In genomic region chr7:155214328-155214986, GRCh38 we compare ENCODE assay signal across 10 cellular contexts.
DNase-seq lines count a peak whose midpoint lies in the region; ATAC-seq and TF ChIP-seq lines count a peak whose summit lies in the region.
"Had no signal": no experiment of that assay in that cellular context is flagged by ENCODE, and none has a peak within 500 bp of the region (broad histone marks: within the 10 kb centered on the region; RNA-seq: fewer than 3 reads in every experiment).

No MANE protein-coding gene starts in this region.

- DNase-seq in AG20443 (ENCODE audit: low spot score): peak; percentile 74
- DNase-seq in NCI-H1105 treated with DMSO at 0.1 percent for 48 hours (lab: John Stamatoyannopoulos, UW): peak; percentile 61
- no peak for DNase-seq in esophagus muscularis mucosa (ENCODE audit: extremely low spot score)
- no peak for DNase-seq in progenitor cell of endocrine pancreas (ENCODE audit: low spot score, unreplicated experiment)
- DNase-seq in effector memory CD4-positive, alpha-beta T cell: no peak
- no peak for DNase-seq in germinal center (ENCODE audit: low spot score)
- no peak for DNase-seq in GM10248 (ENCODE audit: extremely low spot score)
- DNase-seq: activated CD8-positive, alpha-beta memory T cell treated with anti-CD3 and anti-CD28 coated beads for 24 hours; GDM1 had no signal

- CTCF ChIA-PET in GM10248 (lab: Yijun Ruan, JAX): interaction anchor here (1.2 kb wide), 1 partner anchor 166 kb away, joined by 3 read pairs; no protein-coding TSS in a partner anchor

- intact Hi-C loops in esophagus muscularis mucosa (cut with DNase I): no loop called here

- H3K27ac Mint-ChIP-seq in progenitor cell of endocrine pancreas: peak overlapping the region; percentile 86

- TF ChIP-seq CTCF in esophagus muscularis mucosa (IDR thresholded peaks at IDR 0.05) (no peak), progenitor cell of endocrine pancreas (IDR thresholded peaks at IDR 0.05; ENCODE audit: unreplicated experiment) (no peak), GM10248 (IDR thresholded peaks at IDR 0.05; ENCODE audit: control extremely low read depth, extremely low read depth, low read depth, missing control alignments) (no peak)

- 41% methylated on average over 30 of the region's 32 CpGs for WGBS in esophagus muscularis mucosa

- H3K4me3 ChIP-seq in esophagus muscularis mucosa: peak overlapping the region; percentile 20 to 48 (median 32)
- H3K4me3 ChIP-seq in effector memory CD4-positive, alpha-beta T cell (ENCODE audit: insufficient read depth, low read depth, low read length, poor library complexity, severe bottlenecking): no peak overlapping the region

- H3K36me3 ChIP-seq in esophagus muscularis mucosa: no peaks in the 10 kb centered on the region
- no peaks in the 10 kb centered on the region for H3K36me3 ChIP-seq in effector memory CD4-positive, alpha-beta T cell (ENCODE audit: control insufficient read depth, insufficient read depth, low read length)

- H3K4me3 Mint-ChIP-seq in progenitor cell of endocrine pancreas (ENCODE audit: low read depth): peak overlapping the region; percentile 37

- peaks cover 18% of the 10 kb centered on the region for H3K4me1 Mint-ChIP-seq in progenitor cell of endocrine pancreas (ENCODE audit: low read depth)

- no peaks in the 10 kb centered on the region for H3K36me3 Mint-ChIP-seq in progenitor cell of endocrine pancreas (ENCODE audit: insufficient read depth)

- H3K4me1 ChIP-seq in esophagus muscularis mucosa: peaks cover 3 to 17% (median 15%) of the 10 kb centered on the region in 4 donors
- no peaks in the 10 kb centered on the region for H3K4me1 ChIP-seq in effector memory CD4-positive, alpha-beta T cell (ENCODE audit: control insufficient read depth, insufficient read depth, low read length, poor library complexity, severe bottlenecking)

- peaks cover 80% of the 10 kb centered on the region for H3K27me3 Mint-ChIP-seq in progenitor cell of endocrine pancreas

- peaks cover 0 to 89% (median 0%) of the 10 kb centered on the region in 4 donors for H3K27me3 ChIP-seq in esophagus muscularis mucosa
- H3K27me3 ChIP-seq in effector memory CD4-positive, alpha-beta T cell (replicated peaks; ENCODE audit: control insufficient read depth, insufficient read depth, low read length, poor library complexity, severe bottlenecking): no peaks in the 10 kb centered on the region

- H3K9me3 ChIP-seq in esophagus muscularis mucosa: no peaks in the 10 kb centered on the region
- H3K9me3 ChIP-seq in effector memory CD4-positive, alpha-beta T cell (ENCODE audit: control insufficient read depth, low read length): no peaks in the 10 kb centered on the region

- H3K27ac ChIP-seq in esophagus muscularis mucosa (replicated peaks in 1 of 4): no peak overlapping the region
- no peak overlapping the region for H3K27ac ChIP-seq in effector memory CD4-positive, alpha-beta T cell (ENCODE audit: insufficient read depth, low read length, poor library complexity, severe bottlenecking)

- no peak for ATAC-seq in GM18520 (IDR thresholded peaks at IDR 0.05; ENCODE audit: unreplicated experiment)

- TF ChIP-seq POLR2A in esophagus muscularis mucosa (IDR thresholded peaks at IDR 0.05; ENCODE audit: low read depth): no peak

- POLR2A ChIA-PET in GM10248 (lab: Yijun Ruan, JAX): interaction anchor here (1.2 kb wide), 1 partner anchor 9 kb away, joined by 3 read pairs; no protein-coding TSS in a partner anchor

- no peaks in the 10 kb centered on the region for H3K9me3 Mint-ChIP-seq in progenitor cell of endocrine pancreas (ENCODE audit: low read depth)

- no peak for TF ChIP-seq EP300 in esophagus muscularis mucosa (IDR thresholded peaks at IDR 0.05)

Comparison
In these comparisons a context has a peak if more than half of its experiments do, and no peak if none do; other contexts are left out.
1. DNase-seq: peak in AG20443 (single experiment) and NCI-H1105 treated with DMSO at 0.1 percent for 48 hours (single experiment); none in esophagus muscularis mucosa (single experiment), progenitor cell of endocrine pancreas (single experiment), effector memory CD4-positive, alpha-beta T cell (0 of 3), germinal center (single experiment) and GM10248 (single experiment).